25 cellular contexts compared by ENCODE assay signal in the genomic region with DNA sequence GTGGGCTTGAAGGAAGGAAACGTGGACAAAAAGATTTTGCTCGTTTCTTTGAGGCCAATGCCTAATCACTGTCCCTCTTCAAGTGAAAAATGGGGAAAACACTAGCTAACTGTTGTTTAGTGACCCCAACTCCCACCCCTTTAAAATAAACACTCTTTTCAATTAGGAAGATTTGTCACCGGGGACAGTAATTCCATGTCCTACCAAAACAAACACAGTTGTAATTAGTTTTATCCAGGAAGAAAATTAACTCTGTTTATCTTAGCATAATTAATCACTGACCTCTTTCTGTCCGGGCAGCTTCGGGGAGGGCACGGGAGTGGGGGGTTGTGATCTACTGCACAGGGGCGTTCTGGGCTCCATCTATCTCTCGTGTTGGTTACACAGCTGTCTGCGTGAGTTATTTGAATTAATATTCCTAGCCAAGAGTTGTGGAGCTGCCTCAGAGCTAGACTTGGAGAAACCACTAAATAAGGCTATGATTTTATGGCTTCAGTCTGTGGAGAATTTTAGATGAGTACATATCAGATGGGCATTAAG.
DNase-seq lines count a peak whose midpoint lies in the region; ATAC-seq, FAIRE-seq and TF ChIP-seq lines count a peak whose summit lies in the region.
"Had no signal": no experiment of that assay in that cellular context is flagged by ENCODE, and none has a peak within 500 bp of the region (broad histone marks: within the 10 kb centered on the region; RNA-seq: fewer than 3 reads in every experiment).

No MANE protein-coding gene starts in this region.

- H3K27me3 ChIP-seq in endodermal cell (ENCODE audit: control insufficient read depth, insufficient read depth, low read length, poor library complexity, severe bottlenecking): peaks cover 11% of the 10 kb centered on the region
- no peaks in the 10 kb centered on the region for H3K27me3 ChIP-seq in pancreas
- H3K27me3 ChIP-seq in gastroesophageal sphincter: peaks cover 3% of the 10 kb centered on the region
- H3K27me3 ChIP-seq: BLaER1 treated with 17β-estradiol and CSF1 and Interleukin-3, amounts not matched to agents 10 nM and 100 nM had no signal

- no peak for TF ChIP-seq POLR2A in gastroesophageal sphincter (IDR thresholded peaks at IDR 0.05)

- no peak overlapping the region for H3K4me3 ChIP-seq in HEK293 (ENCODE audit: low read depth, low read length)
- H3K4me3 ChIP-seq in endodermal cell (ENCODE audit: low read length): no peak overlapping the region
- H3K4me3 ChIP-seq in pancreas: no peak overlapping the region
- no peak overlapping the region for H3K4me3 ChIP-seq in gastroesophageal sphincter
- H3K4me3 ChIP-seq: A549; BLaER1 treated with 17β-estradiol and CSF1 and Interleukin-3, amounts not matched to agents 10 nM and 100 nM; GM12878; GM23248 had no signal

- no peaks in the 10 kb centered on the region for H3K4me1 ChIP-seq in HEK293 (ENCODE audit: control insufficient read depth, insufficient read depth, low read length)
- no peaks in the 10 kb centered on the region for H3K4me1 ChIP-seq in endodermal cell (ENCODE audit: control insufficient read depth, insufficient read depth, low read length)
- no peaks in the 10 kb centered on the region for H3K4me1 ChIP-seq in pancreas
- H3K4me1 ChIP-seq in gastroesophageal sphincter: peaks cover 0 to 11% (median 0%) of the 10 kb centered on the region in 3 donors

- CTCF ChIA-PET in HEK293 (lab: Yijun Ruan, JAX): no interaction called here

- FAIRE-seq in pancreas (lab: Jason Lieb, UNC): no peak
- FAIRE-seq: A549, GM12878 had no signal

- no peaks in the 10 kb centered on the region for H3K9me3 ChIP-seq in HEK293 (ENCODE audit: control insufficient read depth, insufficient read depth, low read depth, low read length)
- peaks cover 15% of the 10 kb centered on the region for H3K9me3 ChIP-seq in endodermal cell (ENCODE audit: control insufficient read depth, low read length)
- H3K9me3 ChIP-seq in pancreas: no peaks in the 10 kb centered on the region
- no peaks in the 10 kb centered on the region for H3K9me3 ChIP-seq in gastroesophageal sphincter
- H3K9me3 ChIP-seq: A549, SK-N-SH had no signal

- no peak for TF ChIP-seq CTCF in HEK293 (tag by site-specific recombination; IDR thresholded peaks at IDR 0.05)
- TF ChIP-seq CTCF in endodermal cell (conservative IDR thresholded peaks at IDR 0.05): no peak
- TF ChIP-seq CTCF in pancreas (IDR thresholded peaks at IDR 0.05): no peak
- TF ChIP-seq CTCF in gastroesophageal sphincter (IDR thresholded peaks at IDR 0.05): no peak

- peak; percentile 38 to 67 (median 50) for ATAC-seq in pancreas
- ATAC-seq in gastroesophageal sphincter: no peak
- ATAC-seq: A549, GM12878, PC-3 had no signal

- H3K4me1 Mint-ChIP-seq in endodermal cell: peaks cover 13% of the 10 kb centered on the region

- H3K9me3 Mint-ChIP-seq in endodermal cell: peaks cover 30% of the 10 kb centered on the region
- H3K9me3 Mint-ChIP-seq: CD4-positive, alpha-beta T cell had no signal

- POLR2A ChIA-PET in HEK293 (lab: Yijun Ruan, JAX): no interaction called here

- 85 to 90% methylated on average over 7 to 9 of the region's 9 CpGs for WGBS in endodermal cell (ENCODE audit: insufficient coverage in 1 of 2, insufficient read length in 1 of 2), 2 experiments
- 5 to 8% methylated on average over 9 of the region's 9 CpGs for WGBS in pancreas, 2 donors
- WGBS in gastroesophageal sphincter (ENCODE audit: low coverage in 1 of 2), 2 donors: 0 to 9% methylated on average over 7 to 9 of the region's 9 CpGs

- TF ChIP-seq EP300 in gastroesophageal sphincter (IDR thresholded peaks at IDR 0.05): no peak

- no peak overlapping the region for H3K9ac ChIP-seq in endodermal cell (ENCODE audit: extremely low read depth, low read length, poor library complexity, severe bottlenecking)
- H3K9ac ChIP-seq: BLaER1 treated with 17β-estradiol and CSF1 and Interleukin-3, amounts not matched to agents 10 nM and 100 nM; GM23248; SK-N-SH had no signal

- intact Hi-C loops in pancreas (cut with DNase I): no loop called here

- peaks cover 20% of the 10 kb centered on the region for H3K36me3 Mint-ChIP-seq in endodermal cell (ENCODE audit: low read depth)

- H3K27ac Mint-ChIP-seq in endodermal cell: peak overlapping the region; percentile 30
- H3K27ac Mint-ChIP-seq: CD4-positive, alpha-beta T cell had no signal

- peak overlapping the region; percentile 5 for H3K4me3 Mint-ChIP-seq in endodermal cell
- H3K4me3 Mint-ChIP-seq: CD4-positive, alpha-beta T cell had no signal

- DNase-seq in NCI-H69 (lab: John Stamatoyannopoulos, UW) (peak; percentile 70), endodermal cell (no peak), pancreas (no peak), T-helper 2 cell (no peak), dedifferentiated amniotic fluid mesenchymal stem cell (ENCODE audit: extremely low spot score) (no peak)
- DNase-seq: AML-193; CD4-positive, alpha-beta T cell; DMS79; EL; GDM1; GM23248; H7; KBM-7; MV-4-11; NCI-H187; NCI-H446; NCI-H524 treated with DMSO at 0.1 percent for 48 hours; PC-3; SK-N-SH; SW 1271 had no signal

- peaks cover 29% of the 10 kb centered on the region for H3K27me3 Mint-ChIP-seq in endodermal cell (ENCODE audit: insufficient read depth)

- H3K36me3 ChIP-seq in HEK293 (ENCODE audit: control insufficient read depth in 2 of 2, insufficient read depth in 1 of 2, low read length in 2 of 2) (no peaks in the 10 kb centered on the region), endodermal cell (ENCODE audit: control insufficient read depth, insufficient read depth, low read length) (no peaks in the 10 kb centered on the region), pancreas (no peaks in the 10 kb centered on the region), gastroesophageal sphincter (no peaks in the 10 kb centered on the region)
- H3K36me3 ChIP-seq: BLaER1 treated with 17β-estradiol and CSF1 and Interleukin-3, amounts not matched to agents 10 nM and 100 nM had no signal

- H3K27ac ChIP-seq in HEK293 (ENCODE audit: extremely low read depth, low read depth, low read length) (no peak overlapping the region), endodermal cell (ENCODE audit: low read depth, low read length) (no peak overlapping the region), pancreas (no peak overlapping the region), gastroesophageal sphincter (no peak overlapping the region)
- H3K27ac ChIP-seq: A549; BLaER1 treated with 17β-estradiol and CSF1 and Interleukin-3, amounts not matched to agents 10 nM and 100 nM; GM23248 had no signal

TF ChIP-seq in HEK293, 187 proteins besides CTCF, POLR2A, EP300 and RAD21:
- TF ChIP-seq ZFP3 (tag by site-specific recombination; IDR thresholded peaks at IDR 0.05; ENCODE audit: low read depth) (no peak), ZNF23 (tag by site-specific recombination; IDR thresholded peaks at IDR 0.05; ENCODE audit: borderline replicate concordance) (no peak), GLIS2 (tag by site-specific recombination; IDR thresholded peaks at IDR 0.05) (no peak), FEZF1 (tag by site-specific recombination; IDR thresholded peaks at IDR 0.05) (0 out of 2 replicates have a peak, but pooled peaks have one; percentile 16)
